1 cellular context compared by ENCODE assay signal in the genomic region with DNA sequence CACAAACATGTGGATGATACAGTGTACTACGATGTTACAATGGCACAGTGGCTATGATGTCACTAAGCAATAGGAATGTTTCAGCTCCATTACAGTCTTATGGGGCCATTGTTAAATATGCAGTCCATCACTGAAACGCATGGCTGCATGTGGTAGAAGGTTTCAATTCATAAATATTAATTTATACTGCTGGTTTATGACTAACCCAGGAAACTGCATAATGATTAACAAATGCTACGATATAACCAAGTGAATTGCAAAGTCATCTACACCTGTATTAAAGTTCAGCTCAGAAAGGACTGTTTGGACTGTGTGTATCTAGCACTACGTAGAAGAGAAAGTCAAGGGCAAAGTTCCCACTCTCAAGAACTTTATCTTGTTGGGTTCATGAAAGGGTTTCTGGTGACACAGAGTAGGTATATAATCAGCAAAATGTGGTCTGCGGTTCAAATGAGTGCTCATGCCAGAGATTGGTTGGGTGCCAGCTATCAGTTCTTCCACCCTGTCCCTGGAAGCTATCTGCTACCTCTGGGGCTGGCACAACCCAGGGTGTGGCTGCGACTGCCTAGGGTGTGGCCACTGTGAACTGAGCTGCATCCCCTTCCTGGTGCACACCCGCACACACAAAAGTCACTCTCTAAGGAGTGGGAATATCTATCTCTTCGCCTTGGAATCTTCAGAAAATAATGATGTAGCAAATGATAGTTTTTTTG.
TF ChIP-seq lines count a peak whose summit lies in the region.

No MANE protein-coding gene starts in this region.

TF ChIP-seq in K562, 482 proteins besides CTCF, POLR2A, EP300 and RAD21 (continues in another document):
- TF ChIP-seq RERE (CRISPR knock-in tag; IDR thresholded peaks at IDR 0.05; ENCODE audit: borderline replicate concordance) (no peak), CBFA2T3 (IDR thresholded peaks at IDR 0.05) (peak; percentile 74), CBX3 (IDR thresholded peaks at IDR 0.05; ENCODE audit: borderline replicate concordance in 1 of 2, low read length in 2 of 2) (no peak), ZNF639 (CRISPR knock-in tag; conservative IDR thresholded peaks at IDR 0.05 in 1 of 2, IDR thresholded peaks at IDR 0.05 in 1 of 2) (no peak), CBX8 (IDR thresholded peaks at IDR 0.05; ENCODE audit: borderline replicate concordance, extremely low read depth, low read depth, low read length, poor library complexity, severe bottlenecking) (no peak), HMG20A (CRISPR knock-in tag; conservative IDR thresholded peaks at IDR 0.05) (no peak), PPARD (CRISPR knock-in tag; IDR thresholded peaks at IDR 0.05) (no peak), ZNF644 (tag; IDR thresholded peaks at IDR 0.05; ENCODE audit: low read depth) (0 out of 2 replicates have a peak, but pooled peaks have one; percentile 27), SMAD2 (IDR thresholded peaks at IDR 0.05; ENCODE audit: low read depth, low read length) (no peak), FOXA3 (CRISPR knock-in tag; conservative IDR thresholded peaks at IDR 0.05 in 1 of 2, IDR thresholded peaks at IDR 0.05 in 1 of 2) (no peak), ZNF445 (CRISPR knock-in tag; IDR thresholded peaks at IDR 0.05; ENCODE audit: low read depth) (no peak), ZNF140 (CRISPR knock-in tag; IDR thresholded peaks at IDR 0.05) (no peak), RFX5 (IDR thresholded peaks at IDR 0.05; ENCODE audit: low read depth, low read length) (no peak), TFAM (CRISPR knock-in tag; conservative IDR thresholded peaks at IDR 0.05) (no peak), ZBED1 (IDR thresholded peaks at IDR 0.05) (no peak), KLF1 (tag; IDR thresholded peaks at IDR 0.05) (peak; percentile 72; the same call in 1 of the 2 replicates), TCFL5 (CRISPR knock-in tag; conservative IDR thresholded peaks at IDR 0.05) (no peak), RBBP5 (IDR thresholded peaks at IDR 0.05; ENCODE audit: borderline replicate concordance, insufficient read depth, low read length, poor library complexity, severe bottlenecking) (no peak), ZNF143 (CRISPR knock-in tag; IDR thresholded peaks at IDR 0.05) (no peak), HOMEZ (CRISPR knock-in tag; IDR thresholded peaks at IDR 0.05) (no peak), CBFA2T2 (conservative IDR thresholded peaks at IDR 0.05) (peak; percentile 43), SMAD1 (IDR thresholded peaks at IDR 0.05; ENCODE audit: low read depth, low read length, partially characterized antibody) (no peak), CTCFL (IDR thresholded peaks at IDR 0.05; ENCODE audit: borderline replicate concordance, insufficient read depth, low read depth, low read length, poor library complexity, severe bottlenecking) (no peak), SNAPC5 (CRISPR knock-in tag; IDR thresholded peaks at IDR 0.05) (no peak), ZNF277 (CRISPR knock-in tag; IDR thresholded peaks at IDR 0.05; ENCODE audit: borderline replicate concordance) (no peak), NONO (IDR thresholded peaks at IDR 0.05; ENCODE audit: low read depth in 2 of 2, low read length in 1 of 2) (no peak), POLR3A (IDR thresholded peaks at IDR 0.05; ENCODE audit: borderline replicate concordance, extremely low read depth, insufficient read depth, insufficient read length) (no peak), ZNF444 (CRISPR knock-in tag; IDR thresholded peaks at IDR 0.05) (no peak), ZNF780A (CRISPR knock-in tag; IDR thresholded peaks at IDR 0.05) (no peak), BDP1 (IDR thresholded peaks at IDR 0.05; ENCODE audit: insufficient read depth, insufficient read length) (no peak), SMARCB1 (IDR thresholded peaks at IDR 0.05; ENCODE audit: insufficient read length, low read depth) (no peak), RFX7 (CRISPR knock-in tag; IDR thresholded peaks at IDR 0.05) (no peak), CBFB (CRISPR knock-in tag; IDR thresholded peaks at IDR 0.05) (no peak), TGIF2 (CRISPR knock-in tag; IDR thresholded peaks at IDR 0.05) (no peak), RNF2 (IDR thresholded peaks at IDR 0.05) (no peak), HNRNPK (IDR thresholded peaks at IDR 0.05; ENCODE audit: low read depth, low read length, poor library complexity, severe bottlenecking) (no peak)
- TF ChIP-seq, protein P1, sequence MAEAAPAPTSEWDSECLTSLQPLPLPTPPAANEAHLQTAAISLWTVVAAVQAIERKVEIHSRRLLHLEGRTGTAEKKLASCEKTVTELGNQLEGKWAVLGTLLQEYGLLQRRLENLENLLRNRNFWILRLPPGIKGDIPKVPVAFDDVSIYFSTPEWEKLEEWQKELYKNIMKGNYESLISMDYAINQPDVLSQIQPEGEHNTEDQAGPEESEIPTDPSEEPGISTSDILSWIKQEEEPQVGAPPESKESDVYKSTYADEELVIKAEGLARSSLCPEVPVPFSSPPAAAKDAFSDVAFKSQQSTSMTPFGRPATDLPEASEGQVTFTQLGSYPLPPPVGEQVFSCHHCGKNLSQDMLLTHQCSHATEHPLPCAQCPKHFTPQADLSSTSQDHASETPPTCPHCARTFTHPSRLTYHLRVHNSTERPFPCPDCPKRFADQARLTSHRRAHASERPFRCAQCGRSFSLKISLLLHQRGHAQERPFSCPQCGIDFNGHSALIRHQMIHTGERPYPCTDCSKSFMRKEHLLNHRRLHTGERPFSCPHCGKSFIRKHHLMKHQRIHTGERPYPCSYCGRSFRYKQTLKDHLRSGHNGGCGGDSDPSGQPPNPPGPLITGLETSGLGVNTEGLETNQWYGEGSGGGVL (CRISPR knock-in tag; IDR thresholded peaks at IDR 0.05) = no peak
- TF ChIP-seq, protein P2, sequence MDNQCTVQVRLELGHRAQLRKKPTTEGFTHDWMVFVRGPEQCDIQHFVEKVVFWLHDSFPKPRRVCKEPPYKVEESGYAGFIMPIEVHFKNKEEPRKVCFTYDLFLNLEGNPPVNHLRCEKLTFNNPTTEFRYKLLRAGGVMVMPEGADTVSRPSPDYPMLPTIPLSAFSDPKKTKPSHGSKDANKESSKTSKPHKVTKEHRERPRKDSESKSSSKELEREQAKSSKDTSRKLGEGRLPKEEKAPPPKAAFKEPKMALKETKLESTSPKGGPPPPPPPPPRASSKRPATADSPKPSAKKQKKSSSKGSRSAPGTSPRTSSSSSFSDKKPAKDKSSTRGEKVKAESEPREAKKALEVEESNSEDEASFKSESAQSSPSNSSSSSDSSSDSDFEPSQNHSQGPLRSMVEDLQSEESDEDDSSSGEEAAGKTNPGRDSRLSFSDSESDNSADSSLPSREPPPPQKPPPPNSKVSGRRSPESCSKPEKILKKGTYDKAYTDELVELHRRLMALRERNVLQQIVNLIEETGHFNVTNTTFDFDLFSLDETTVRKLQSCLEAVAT (IDR thresholded peaks at IDR 0.05) = 0 out of 4 replicates have a peak, but pooled peaks of 1 of the 2 experiments have one; percentile 14
